8 cellular contexts compared by ENCODE assay signal in the genomic region with DNA sequence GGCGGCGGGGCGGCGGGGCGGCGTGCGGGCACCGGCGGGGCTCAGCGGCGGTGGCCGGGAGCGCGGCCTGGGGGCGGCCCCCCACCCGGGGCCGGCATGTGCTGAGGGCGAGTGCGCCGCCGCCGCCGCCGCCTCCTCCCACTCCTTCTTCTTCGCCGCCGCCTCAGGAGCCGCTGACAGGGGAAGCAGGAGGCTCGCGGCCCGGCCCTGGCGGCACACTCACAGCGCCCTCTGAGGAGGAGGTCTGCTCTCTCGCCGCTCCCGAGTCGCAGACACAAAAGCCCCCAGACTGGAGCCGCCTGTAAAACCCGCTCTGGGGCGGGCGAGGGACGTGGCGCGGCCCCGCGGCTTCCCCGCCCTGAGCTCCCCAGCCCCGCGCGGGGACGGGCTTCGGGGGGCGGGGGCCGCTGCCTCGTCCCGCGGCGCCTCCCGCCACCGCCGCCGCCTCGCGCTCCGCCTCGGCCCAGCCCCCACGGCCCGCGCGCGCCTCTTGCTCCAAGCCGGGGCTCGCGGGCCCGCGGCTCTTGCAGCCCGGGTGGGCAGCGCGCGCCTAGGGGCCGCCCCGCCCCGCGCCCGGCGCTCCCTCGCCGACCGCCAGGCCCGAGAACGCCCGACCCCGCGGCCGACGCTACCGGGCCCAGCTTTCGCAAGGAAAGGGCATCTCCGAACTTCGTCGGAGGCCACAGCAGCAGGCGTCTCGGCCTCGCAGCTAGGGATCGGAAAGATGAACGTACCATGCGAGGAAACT. TPM values are rescaled to one million over a fixed set of nuclear protein-coding genes. Genes with fewer than 3 reads are reported as not detected.
A peak's percentile ranks its signal among the peaks of the same experiment; 100 is the strongest.
DNase-seq lines count a peak whose midpoint lies in the region; ATAC-seq and TF ChIP-seq lines count a peak whose summit lies in the region.

A gene with protein sequence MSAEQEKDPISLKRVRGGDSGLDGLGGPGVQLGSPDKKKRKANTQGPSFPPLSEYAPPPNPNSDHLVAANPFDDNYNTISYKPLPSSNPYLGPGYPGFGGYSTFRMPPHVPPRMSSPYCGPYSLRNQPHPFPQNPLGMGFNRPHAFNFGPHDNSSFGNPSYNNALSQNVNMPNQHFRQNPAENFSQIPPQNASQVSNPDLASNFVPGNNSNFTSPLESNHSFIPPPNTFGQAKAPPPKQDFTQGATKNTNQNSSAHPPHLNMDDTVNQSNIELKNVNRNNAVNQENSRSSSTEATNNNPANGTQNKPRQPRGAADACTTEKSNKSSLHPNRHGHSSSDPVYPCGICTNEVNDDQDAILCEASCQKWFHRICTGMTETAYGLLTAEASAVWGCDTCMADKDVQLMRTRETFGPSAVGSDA (minus strand): TSS at position 276 of the 748 bp plus-strand sequence. CDS start 462 bp downstream, outside the sequence.

- no peaks in the 10 kb centered on the region for H3K36me3 ChIP-seq in NT2/D1 (ENCODE audit: insufficient read depth, insufficient read length, low read length)
- no peaks in the 10 kb centered on the region for H3K36me3 ChIP-seq in vagina

- H3K9ac ChIP-seq in NT2/D1 (ENCODE audit: insufficient read length, low read depth) = peak within 1 kb of the TSS; percentile 82

- H3K27me3 Mint-ChIP-seq in activated naive CD8-positive, alpha-beta T cell = peaks cover 27% of the 10 kb centered on the region
- no peaks in the 10 kb centered on the region for H3K27me3 Mint-ChIP-seq in osteocyte (ENCODE audit: unreplicated experiment)

- intact Hi-C loops in Right ventricle myocardium inferior (cut with DNase I) = no loop called here
- intact Hi-C loops in vagina (cut with DNase I) = no loop called here

- no peak for TF ChIP-seq POLR2A in vagina (IDR thresholded peaks at IDR 0.05)

- H3K36me3 Mint-ChIP-seq in activated naive CD8-positive, alpha-beta T cell = peaks cover 2% of the 10 kb centered on the region
- H3K36me3 Mint-ChIP-seq in osteocyte (ENCODE audit: unreplicated experiment) = no peaks in the 10 kb centered on the region

- H3K4me1 Mint-ChIP-seq in activated naive CD8-positive, alpha-beta T cell (ENCODE audit: low read depth) = peaks cover 3% of the 10 kb centered on the region
- H3K4me1 Mint-ChIP-seq in osteocyte (ENCODE audit: unreplicated experiment) = peaks cover 9% of the 10 kb centered on the region

- no peak within 1 kb of the TSS for H3K27ac Mint-ChIP-seq in activated naive CD8-positive, alpha-beta T cell
- H3K27ac Mint-ChIP-seq in osteocyte (ENCODE audit: unreplicated experiment) = peak within 1 kb of the TSS; percentile 86

- H3K4me3 ChIP-seq in NT2/D1 (ENCODE audit: insufficient read length, low read depth) = peak within 1 kb of the TSS; percentile 62
- H3K4me3 ChIP-seq in vagina = peak within 1 kb of the TSS; percentile 66 to 73

- peak; percentile 31 for DNase-seq in NCI-H1436 (lab: John Stamatoyannopoulos, UW)
- DNase-seq in NCI-H1436 treated with DMSO at 0.1 percent for 48 hours (lab: John Stamatoyannopoulos, UW) = no peak
- peak; percentile 40 for DNase-seq in NT2/D1 (ENCODE audit: low read depth, low spot score)
- DNase-seq in Right ventricle myocardium inferior (ENCODE audit: missing footprints) = peak; percentile 80
- peak; percentile 87 for DNase-seq in osteocyte (ENCODE audit: extremely low spot score, unreplicated experiment)
- DNase-seq in vagina (ENCODE audit: extremely low spot score in 2 of 2) = no peak

- H3K9me3 Mint-ChIP-seq in activated naive CD8-positive, alpha-beta T cell (ENCODE audit: low read depth) = no peaks in the 10 kb centered on the region
- H3K9me3 Mint-ChIP-seq in osteocyte (ENCODE audit: unreplicated experiment) = no peaks in the 10 kb centered on the region

- TF ChIP-seq CTCF in osteocyte (IDR thresholded peaks at IDR 0.05) (no peak), vagina (IDR thresholded peaks at IDR 0.05) (no peak)

- peak within 1 kb of the TSS; percentile 93 for H3K27ac ChIP-seq in vagina

- H3K4me1 ChIP-seq in NT2/D1 (ENCODE audit: insufficient read depth, insufficient read length) = no peaks in the 10 kb centered on the region
- H3K4me1 ChIP-seq in vagina = peaks cover 11% of the 10 kb centered on the region

- peak within 1 kb of the TSS; percentile 82 for H3K4me3 Mint-ChIP-seq in activated naive CD8-positive, alpha-beta T cell
- H3K4me3 Mint-ChIP-seq in osteocyte (ENCODE audit: unreplicated experiment) = peak within 1 kb of the TSS; percentile 75

- H3K9me3 ChIP-seq in NT2/D1 (ENCODE audit: insufficient read depth, low read length) (no peaks in the 10 kb centered on the region), vagina (no peaks in the 10 kb centered on the region)

- H3K27me3 ChIP-seq in NT2/D1 (ENCODE audit: insufficient read depth, insufficient read length) (peaks cover 31% of the 10 kb centered on the region), vagina (no peaks in the 10 kb centered on the region)

- ATAC-seq in HG02852 (IDR thresholded peaks at IDR 0.05; ENCODE audit: unreplicated experiment) (peak; percentile 76), Right ventricle myocardium inferior (peak; percentile 92)

RNA-seq across cellular contexts. Expression of the gene that starts here (rescaled TPM):
- total RNA-seq in Right ventricle myocardium inferior = 6.7 TPM
- total RNA-seq in osteocyte = 16.1 and 18.5 TPM in 2 replicates
- total RNA-seq in vagina = 4.4 TPM

Comparison
In these comparisons a context has a peak if more than half of its experiments do, and no peak if none do; other contexts are left out.
1. DNase-seq: peak in NCI-H1436 (single experiment), NT2/D1 (single experiment), Right ventricle myocardium inferior (single experiment) and osteocyte (single experiment); none in NCI-H1436 treated with DMSO at 0.1 percent for 48 hours (single experiment) and vagina (0 of 2).